26 cellular contexts compared by ENCODE assay signal in the genomic region with DNA sequence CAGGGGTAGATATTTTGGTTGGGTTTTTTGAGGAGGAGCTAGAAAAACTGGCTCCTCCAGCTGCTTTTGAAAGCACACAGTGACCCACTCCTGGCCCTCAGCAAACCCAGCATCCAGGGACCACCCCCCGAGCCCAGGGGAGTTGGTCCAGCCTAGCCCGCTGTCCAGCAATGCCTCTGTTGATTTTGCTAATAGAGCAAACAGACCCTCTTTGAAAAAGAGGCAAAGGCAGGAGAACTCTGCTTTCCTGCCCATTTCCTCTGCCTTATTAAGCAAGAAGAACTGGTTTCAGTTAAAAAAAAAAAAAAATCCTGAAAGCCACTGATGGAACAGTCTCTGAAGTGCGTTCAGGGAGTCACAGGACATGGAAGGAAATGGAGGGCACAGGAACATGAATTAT. TPM values are rescaled to one million over a fixed set of nuclear protein-coding genes. Genes with fewer than 3 reads are reported as not detected.
DNase-seq lines count a peak whose midpoint lies in the region; ATAC-seq and TF ChIP-seq lines count a peak whose summit lies in the region.
"Had no signal": no experiment of that assay in that cellular context is flagged by ENCODE, and none has a peak within 500 bp of the region (broad histone marks: within the 10 kb centered on the region; RNA-seq: fewer than 3 reads in every experiment).

No MANE protein-coding gene starts in this region.

- H3K36me3 Mint-ChIP-seq in chondrocyte (ENCODE audit: low read depth): no peaks in the 10 kb centered on the region
- H3K36me3 Mint-ChIP-seq in progenitor cell of endocrine pancreas (ENCODE audit: insufficient read depth): no peaks in the 10 kb centered on the region
- H3K36me3 Mint-ChIP-seq: activated CD8-positive, alpha-beta memory T cell treated with anti-CD3 and anti-CD28 coated beads, Interleukin-2, amount 10 ng/mL, durations not matched to agents 7 days and 5 days; activated naive CD4-positive, alpha-beta T cell treated with anti-CD3 and anti-CD28 coated beads, Interleukin-2, amount 50 U/mL, for 72 hours; CD8-positive, alpha-beta T cell; IgD-negative memory B cell; neural progenitor cell had no signal

- H3K4me1 Mint-ChIP-seq in chondrocyte (ENCODE audit: low read depth): peaks cover 33% of the 10 kb centered on the region
- H3K4me1 Mint-ChIP-seq in progenitor cell of endocrine pancreas (ENCODE audit: low read depth): peaks cover 28% of the 10 kb centered on the region
- H3K4me1 Mint-ChIP-seq: central memory CD8-positive, alpha-beta T cell had no signal

- no peak overlapping the region for H3K4me3 Mint-ChIP-seq in chondrocyte (ENCODE audit: unreplicated experiment)
- H3K4me3 Mint-ChIP-seq in progenitor cell of endocrine pancreas (ENCODE audit: low read depth): peak overlapping the region; percentile 49
- H3K4me3 Mint-ChIP-seq: activated CD4-positive, alpha-beta T cell treated with anti-CD3 and anti-CD28 coated beads, Interleukin-2, amount 10 ng/mL, durations not matched to agents 24 days and 14 days; activated CD8-positive, alpha-beta memory T cell treated with anti-CD3 and anti-CD28 coated beads, Interleukin-2, amount 10 ng/mL, durations not matched to agents 7 days and 5 days; activated T-helper 1 cell treated with anti-CD3 and anti-CD28 coated beads, Interleukin-12 subunit alpha, Interleukin-12 subunit beta, Interleukin-2, Interleukin-4 antibody, amounts not matched to agents 30 ng/mL and 10 ng/mL and 1 ng/mL, durations not matched to agents 14 hours and 24 hours and 36 hours; CD8-positive, alpha-beta T cell; central memory CD8-positive, alpha-beta T cell; IgD-negative memory B cell; neural progenitor cell had no signal

- no peak for TF ChIP-seq CTCF in chondrocyte (IDR thresholded peaks at IDR 0.05)
- TF ChIP-seq CTCF in progenitor cell of endocrine pancreas (IDR thresholded peaks at IDR 0.05; ENCODE audit: unreplicated experiment): no peak
- TF ChIP-seq CTCF in OCI-LY7 (conservative IDR thresholded peaks at IDR 0.05; ENCODE audit: low read length): no peak

- POLR2A ChIA-PET in OCI-LY7 (lab: Charles Lee): interaction anchor here (1.1 kb wide), 1 partner anchor 13 kb away, joined by 4 read pairs; no protein-coding TSS in a partner anchor

- H3K9me2 ChIP-seq in OCI-LY7 (ENCODE audit: insufficient read depth, low read length): no peaks in the 10 kb centered on the region

- BruUV-seq in OCI-LY7 (replicated peaks; lab: Mats Ljungman, UMichigan): no TSS peak

- no peak overlapping the region for H3K4me2 ChIP-seq in OCI-LY7 (ENCODE audit: low read length)
- H3K4me2 ChIP-seq: neural progenitor cell had no signal

- H3K9me3 ChIP-seq in OCI-LY7 (ENCODE audit: low read length): no peaks in the 10 kb centered on the region
- H3K9me3 ChIP-seq: prostate gland, uterus had no signal

- H3K27ac Mint-ChIP-seq in chondrocyte (ENCODE audit: unreplicated experiment): peak overlapping the region; percentile 39
- peak overlapping the region; percentile 91 for H3K27ac Mint-ChIP-seq in progenitor cell of endocrine pancreas
- H3K27ac Mint-ChIP-seq: activated CD4-positive, alpha-beta T cell treated with anti-CD3 and anti-CD28 coated beads, Interleukin-2, amount 10 ng/mL, durations not matched to agents 24 days and 14 days; activated CD8-positive, alpha-beta memory T cell treated with anti-CD3 and anti-CD28 coated beads, Interleukin-2, amount 10 ng/mL, durations not matched to agents 7 days and 5 days; activated T-helper 1 cell treated with anti-CD3 and anti-CD28 coated beads, Interleukin-12 subunit alpha, Interleukin-12 subunit beta, Interleukin-2, Interleukin-4 antibody, amounts not matched to agents 30 ng/mL and 10 ng/mL and 1 ng/mL, durations not matched to agents 14 hours and 24 hours and 36 hours; CD8-positive, alpha-beta T cell; IgD-negative memory B cell; neural progenitor cell had no signal

- H3K27me3 Mint-ChIP-seq in chondrocyte (ENCODE audit: low read depth) (peaks cover 2% of the 10 kb centered on the region), progenitor cell of endocrine pancreas (no peaks in the 10 kb centered on the region)
- H3K27me3 Mint-ChIP-seq: IgD-negative memory B cell had no signal

- in situ Hi-C loops in G401 (cut with HindIII; ENCODE audit: low sequenced_read_pairs): no loop called here

- intact Hi-C loops in OCI-LY7 (cut with micrococcal nuclease; ENCODE audit: unreplicated experiment) (no loop called here), posterior vena cava (cut with DNase I) (no loop called here)

- H3K9me3 Mint-ChIP-seq in chondrocyte (ENCODE audit: low read depth) (no peaks in the 10 kb centered on the region), progenitor cell of endocrine pancreas (ENCODE audit: low read depth) (no peaks in the 10 kb centered on the region)
- H3K9me3 Mint-ChIP-seq: activated CD4-positive, alpha-beta T cell treated with anti-CD3 and anti-CD28 coated beads, Interleukin-2, amount 10 ng/mL, durations not matched to agents 24 days and 14 days; activated naive CD4-positive, alpha-beta T cell treated with anti-CD3 and anti-CD28 coated beads, Interleukin-2, amount 50 U/mL, for 72 hours; activated T-helper 1 cell treated with anti-CD3 and anti-CD28 coated beads, Interleukin-12 subunit alpha, Interleukin-12 subunit beta, Interleukin-2, Interleukin-4 antibody, amounts not matched to agents 30 ng/mL and 10 ng/mL and 1 ng/mL, durations not matched to agents 14 hours and 24 hours and 36 hours; CD8-positive, alpha-beta T cell; central memory CD8-positive, alpha-beta T cell; IgD-negative memory B cell; neural progenitor cell had no signal

- no peak overlapping the region for H2AFZ ChIP-seq in OCI-LY7 (ENCODE audit: low read length)
- H2AFZ ChIP-seq: neural progenitor cell had no signal

- H3K4me3 ChIP-seq in OCI-LY7 (ENCODE audit: low read depth, low read length, poor library complexity, severe bottlenecking): no peak overlapping the region
- H3K4me3 ChIP-seq: neural progenitor cell, prostate gland, uterus had no signal

- H3K27ac ChIP-seq in OCI-LY7 (ENCODE audit: low read depth, low read length, poor library complexity, severe bottlenecking): no peak overlapping the region
- H3K27ac ChIP-seq: neural progenitor cell, prostate gland, uterus had no signal

- H3K79me2 ChIP-seq in OCI-LY7 (ENCODE audit: insufficient read depth, low read depth, low read length): no peaks in the 10 kb centered on the region

- H3K36me3 ChIP-seq in OCI-LY7 (ENCODE audit: insufficient read depth, low read length): no peaks in the 10 kb centered on the region
- H3K36me3 ChIP-seq: neural progenitor cell, prostate gland, uterus had no signal

- H3K4me1 ChIP-seq in OCI-LY7 (ENCODE audit: insufficient read depth, low read length, poor library complexity, severe bottlenecking): no peaks in the 10 kb centered on the region
- H3K4me1 ChIP-seq: neural progenitor cell, prostate gland had no signal

- CTCF ChIA-PET in OCI-LY7 (lab: Charles Lee; ENCODE audit: unreplicated experiment): no interaction called here

- no peak for ATAC-seq in GM19397 (IDR thresholded peaks at IDR 0.05; ENCODE audit: unreplicated experiment)
- ATAC-seq: activated CD8-positive, alpha-beta memory T cell treated with anti-CD3 and anti-CD28 coated beads, Interleukin-2, amount 10 ng/mL, durations not matched to agents 7 days and 5 days; activated naive CD4-positive, alpha-beta T cell treated with anti-CD3 and anti-CD28 coated beads, Interleukin-2, amount 50 U/mL, for 72 hours; CD8-positive, alpha-beta T cell had no signal

- H4K20me1 ChIP-seq in OCI-LY7 (ENCODE audit: insufficient read depth, low read length): no peaks in the 10 kb centered on the region

- DNase-seq in G401 (ENCODE audit: low spot score) (peak; percentile 4), NCI-H748 (lab: John Stamatoyannopoulos, UW; ENCODE audit: unreplicated experiment) (peak; percentile 93), chondrocyte (ENCODE audit: low spot score) (no peak), progenitor cell of endocrine pancreas (ENCODE audit: low spot score, unreplicated experiment) (peak; percentile 31), OCI-LY7 (ENCODE audit: low spot score) (no peak), posterior vena cava (ENCODE audit: low spot score) (no peak)
- DNase-seq: activated CD4-positive, alpha-beta T cell treated with anti-CD3 and anti-CD28 coated beads, Interleukin-2, amount 10 ng/mL, durations not matched to agents 24 days and 14 days; activated CD8-positive, alpha-beta memory T cell treated with anti-CD3 and anti-CD28 coated beads, Interleukin-2, amount 10 ng/mL, durations not matched to agents 7 days and 5 days; aorta; CD8-positive, alpha-beta T cell; foreskin fibroblast; GOT3; NCI-H1694; NCI-H2171; NCI-H526; OCI-M1; SIG-M5; T-helper 1 cell; uterus had no signal

RNA-seq across cellular contexts. Expression of a gene that starts 25.3 kb away (rescaled TPM):
- total RNA-seq in G401 (2014; rRNA removed; shearing (Covaris generic)): 1.8 and 2.9 TPM in 2 replicates
- total RNA-seq in chondrocyte (2.2 to 3.1 TPM (median 3.1 TPM) in 3 replicates), progenitor cell of endocrine pancreas (16.0 and 19.5 TPM in 2 replicates), OCI-LY7 (2022) (0.06 and 0.07 TPM in 2 replicates), posterior vena cava (1 to 10 TPM; 8.6 to 8.7 TPM)
- total RNA-seq in OCI-LY7 (2014; rRNA removed; shearing (Covaris generic)): 0.09 and 0.36 TPM in 2 replicates

Comparison
In these comparisons a context has a peak if more than half of its experiments do, and no peak if none do; other contexts are left out.
1. DNase-seq: peak in G401 (single experiment), NCI-H748 (single experiment) and progenitor cell of endocrine pancreas (single experiment); none in chondrocyte (single experiment), OCI-LY7 (single experiment) and posterior vena cava (single experiment).